1 cellular context compared by ENCODE assay signal in the genomic region with DNA sequence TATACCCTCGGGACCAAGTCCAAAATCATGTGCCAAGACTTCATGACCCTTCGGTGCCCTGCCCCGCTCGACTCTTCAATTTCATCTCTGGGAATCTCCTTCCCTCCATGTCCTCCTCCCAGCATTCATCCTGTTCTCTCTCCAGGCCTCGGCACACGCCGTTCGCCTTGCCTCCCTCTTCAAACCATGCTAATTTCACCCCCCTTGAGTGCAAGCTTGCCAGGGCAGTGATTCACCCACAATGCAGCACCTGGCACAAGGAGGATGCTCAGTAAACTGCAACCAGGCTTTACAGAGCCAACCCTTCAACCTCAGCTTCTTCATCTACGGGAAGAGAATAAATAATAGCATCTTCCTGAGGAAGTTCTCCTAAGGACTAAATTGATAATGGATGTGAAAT.
TF ChIP-seq lines count a peak whose summit lies in the region.

No MANE protein-coding gene starts in this region.

TF ChIP-seq in H1, 55 proteins besides CTCF, POLR2A, EP300 and RAD21 (continued from another document):
- TF ChIP-seq KDM1A (IDR thresholded peaks at IDR 0.05; ENCODE audit: borderline replicate concordance, low read length) (no peak), MAFK (IDR thresholded peaks at IDR 0.05; ENCODE audit: low read depth, low read length) (no peak), TBP (IDR thresholded peaks at IDR 0.05; ENCODE audit: low read depth, low read length) (no peak), SP4 (IDR thresholded peaks at IDR 0.05; ENCODE audit: low read length) (no peak), KDM5A (IDR thresholded peaks at IDR 0.05; ENCODE audit: low read length) (no peak), BRCA1 (IDR thresholded peaks at IDR 0.05; ENCODE audit: low read depth, low read length) (no peak)
- TF ChIP-seq, protein P1, sequence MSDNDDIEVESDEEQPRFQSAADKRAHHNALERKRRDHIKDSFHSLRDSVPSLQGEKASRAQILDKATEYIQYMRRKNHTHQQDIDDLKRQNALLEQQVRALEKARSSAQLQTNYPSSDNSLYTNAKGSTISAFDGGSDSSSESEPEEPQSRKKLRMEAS (IDR thresholded peaks at IDR 0.05) = no peak
